Comparison of ENCODE assay signal across 20 cellular contexts in genomic region chr10:75260990-75261389, GRCh38. TPM values are rescaled to one million over a fixed set of nuclear protein-coding genes. Genes with fewer than 3 reads are reported as not detected.
A peak's percentile ranks its signal among the peaks of the same experiment; 100 is the strongest.
DNase-seq lines count a peak whose midpoint lies in the region; TF ChIP-seq lines count a peak whose summit lies in the region.
"Had no signal": no experiment of that assay in that cellular context is flagged by ENCODE, and none has a peak within 500 bp of the region (broad histone marks: within the 10 kb centered on the region; RNA-seq: fewer than 3 reads in every experiment).

No MANE protein-coding gene starts in this region.

- no peak overlapping the region for H3K18ac ChIP-seq in H9 (ENCODE audit: insufficient read length, low read depth, low read length)

- no peak overlapping the region for H4K91ac ChIP-seq in H9 (ENCODE audit: insufficient read length, low read depth, low read length)

- H2BK12ac ChIP-seq in H9 (ENCODE audit: insufficient read length, low read depth, low read length), result no peak overlapping the region

- H3K79me2 ChIP-seq in H9 (ENCODE audit: insufficient read depth, low read length) (no peaks in the 10 kb centered on the region), hepatocyte (no peaks in the 10 kb centered on the region)

- no peaks in the 10 kb centered on the region for H3K23me2 ChIP-seq in H9 (ENCODE audit: insufficient read length, low read depth, low read length, poor library complexity, severe bottlenecking)

- H4K20me1 ChIP-seq in H9 (ENCODE audit: control insufficient read depth, insufficient read depth, insufficient read length) (no peaks in the 10 kb centered on the region), hepatocyte (ENCODE audit: insufficient read depth, poor library complexity, severe bottlenecking) (no peaks in the 10 kb centered on the region)
- H4K20me1 ChIP-seq: BLaER1 treated with 17β-estradiol and CSF1 and Interleukin-3, amounts not matched to agents 10 nM and 100 nM had no signal

- TF ChIP-seq POLR2A in uterus (IDR thresholded peaks at IDR 0.05), result no peak

- no CpG with 5 or more reads among the region's 3 CpGs for WGBS in H9 (ENCODE audit: extremely low coverage, insufficient read length, low lambda C conversion rate)
- 72% methylated on average over 3 of the region's 3 CpGs for WGBS in hepatocyte (ENCODE audit: low lambda C conversion rate, missing lambda C conversion rate)

- H3K4me2 ChIP-seq in H9 (ENCODE audit: insufficient read depth, insufficient read length, low read length) (no peak overlapping the region), hepatocyte (no peak overlapping the region)
- H3K4me2 ChIP-seq: BLaER1 treated with 17β-estradiol and CSF1 and Interleukin-3, amounts not matched to agents 10 nM and 100 nM had no signal

- H3K4me1 ChIP-seq in H9 (ENCODE audit: insufficient read depth, low read length), result no peaks in the 10 kb centered on the region
- H3K4me1 ChIP-seq in hepatocyte (ENCODE audit: insufficient read depth), result peaks cover 13% of the 10 kb centered on the region
- H3K4me1 ChIP-seq in uterus, result peaks cover 0 to 4% of the 10 kb centered on the region in 2 donors
- H3K4me1 ChIP-seq: BLaER1 treated with 17β-estradiol and CSF1 and Interleukin-3, amounts not matched to agents 10 nM and 100 nM had no signal

- peaks cover 2% of the 10 kb centered on the region for H3K27me3 Mint-ChIP-seq in H9 (ENCODE audit: low read depth)
- H3K27me3 Mint-ChIP-seq: IgD-negative memory B cell had no signal

- H4K5ac ChIP-seq in H9 (ENCODE audit: insufficient read length, low read depth, low read length), result no peak overlapping the region

- no peak overlapping the region for H2BK5ac ChIP-seq in H9 (ENCODE audit: insufficient read length, low read length)

- no peaks in the 10 kb centered on the region for H3K36me3 ChIP-seq in hepatocyte (replicated peaks; ENCODE audit: insufficient read depth, low read depth)
- H3K36me3 ChIP-seq in uterus, result no peaks in the 10 kb centered on the region
- H3K36me3 ChIP-seq: BLaER1 treated with 17β-estradiol and CSF1 and Interleukin-3, amounts not matched to agents 10 nM and 100 nM had no signal

- H3K27ac Mint-ChIP-seq in H9, result no peak overlapping the region
- H3K27ac Mint-ChIP-seq: B cell; CD4-positive, CD25-positive, alpha-beta regulatory T cell; CD8-positive, alpha-beta memory T cell; HFFc6; IgD-negative memory B cell had no signal

- TF ChIP-seq CTCF in H9 (conservative IDR thresholded peaks at IDR 0.05), result no peak
- TF ChIP-seq CTCF in VCaP (conservative IDR thresholded peaks at IDR 0.05), result no peak
- TF ChIP-seq CTCF in hepatocyte (IDR thresholded peaks at IDR 0.05; ENCODE audit: poor library complexity), result no peak
- no peak for TF ChIP-seq CTCF in uterus (IDR thresholded peaks at IDR 0.05)
- TF ChIP-seq CTCF in GM20000 (IDR thresholded peaks at IDR 0.05; ENCODE audit: extremely low read depth, missing control alignments), result no peak

- intact Hi-C loops in posterior vena cava (cut with DNase I) (no loop called here), uterus (cut with DNase I; ENCODE audit: low total_unique reads) (no loop called here)

- no peak overlapping the region for H2BK20ac ChIP-seq in H9 (ENCODE audit: low read depth, low read length, poor library complexity, severe bottlenecking)

- H3K14ac ChIP-seq in H9 (ENCODE audit: insufficient read depth, low read length), result no peak overlapping the region

- H3K9me2 ChIP-seq in hepatocyte (replicated peaks; ENCODE audit: insufficient read depth), result no peaks in the 10 kb centered on the region

- H3K27me3 ChIP-seq in H9 (ENCODE audit: insufficient read depth, low read length), result no peaks in the 10 kb centered on the region
- no peaks in the 10 kb centered on the region for H3K27me3 ChIP-seq in hepatocyte
- H3K27me3 ChIP-seq in uterus, result no peaks in the 10 kb centered on the region
- H3K27me3 ChIP-seq: BLaER1 treated with 17β-estradiol and CSF1 and Interleukin-3, amounts not matched to agents 10 nM and 100 nM had no signal

- H3K56ac ChIP-seq in H9 (ENCODE audit: insufficient read length, low read depth, low read length), result no peak overlapping the region

- no peak overlapping the region for H3K4me3 ChIP-seq in hepatocyte
- H3K4me3 ChIP-seq in uterus, result no peak overlapping the region
- H3K4me3 ChIP-seq: BLaER1 treated with 17β-estradiol and CSF1 and Interleukin-3, amounts not matched to agents 10 nM and 100 nM; GM12878 had no signal

- H3K9me3 Mint-ChIP-seq in H9, result peaks cover 3 to 5% of the 10 kb centered on the region in 2 experiments; a peak in 3 of 5 replicates

- H2AFZ ChIP-seq in H9 (ENCODE audit: low read length) (no peak overlapping the region), hepatocyte (no peak overlapping the region)

- H3K9ac ChIP-seq in H9 (ENCODE audit: extremely low read depth, insufficient read length, low read length), result no peak overlapping the region
- H3K9ac ChIP-seq: BLaER1 treated with 17β-estradiol and CSF1 and Interleukin-3, amounts not matched to agents 10 nM and 100 nM had no signal

- DNase-seq in H9, result no peak
- no peak for DNase-seq in hepatocyte (ENCODE audit: low spot score)
- DNase-seq in posterior vena cava (ENCODE audit: low spot score), result peak; percentile 5
- DNase-seq in NCI-H1417 treated with DMSO at 0.1 percent for 48 hours (lab: John Stamatoyannopoulos, UW), result no peak
- DNase-seq in uterus, result no peak
- no peak for DNase-seq in GM20000 (ENCODE audit: low spot score)
- DNase-seq: CD4-positive, CD25-positive, alpha-beta regulatory T cell; CD8-positive, alpha-beta memory T cell; COR-L47; DMS 273 treated with DMSO at 0.1 percent for 48 hours; DMS53; DND-41; EL; HCEC 1CT; HFFc6 had no signal

- no peak overlapping the region for H2AK5ac ChIP-seq in H9 (ENCODE audit: insufficient read length, low read length)

- peaks cover 0 to 7% (median 0%) of the 10 kb centered on the region in 3 experiments; a peak in 2 of 7 replicates for H3K36me3 Mint-ChIP-seq in H9 (ENCODE audit: insufficient read depth in 1 of 3, low read depth in 3 of 3)
- H3K36me3 Mint-ChIP-seq: CD4-positive, CD25-positive, alpha-beta regulatory T cell; CD8-positive, alpha-beta memory T cell; IgD-negative memory B cell had no signal

- no peak overlapping the region for H3T11ph ChIP-seq in H9 (ENCODE audit: low read length)

- peak overlapping the region; percentile 73 for H4K8ac ChIP-seq in H9 (replicated peaks; ENCODE audit: insufficient read length, low read depth, low read length)

- H3K27ac ChIP-seq in H9 (ENCODE audit: insufficient read length, low read depth, low read length) (no peak overlapping the region), VCaP (peak overlapping the region; percentile 78; the same call in 1 of the 2 replicates), hepatocyte (peak overlapping the region; percentile 86), uterus (no peak overlapping the region)
- H3K27ac ChIP-seq: BLaER1 treated with 17β-estradiol and CSF1 and Interleukin-3, amounts not matched to agents 10 nM and 100 nM had no signal

- H2BK120ac ChIP-seq in H9 (ENCODE audit: low read depth, low read length, poor library complexity, severe bottlenecking), result no peak overlapping the region

- H3K23ac ChIP-seq in H9 (ENCODE audit: insufficient read length, low read depth, low read length), result no peak overlapping the region

- H3K4me1 Mint-ChIP-seq in H9, result no peaks in the 10 kb centered on the region
- H3K4me1 Mint-ChIP-seq: B cell; CD4-positive, CD25-positive, alpha-beta regulatory T cell; CD8-positive, alpha-beta memory T cell had no signal

- H3K9me3 ChIP-seq in H9 (ENCODE audit: control insufficient read depth, low read depth, low read length) (no peaks in the 10 kb centered on the region), hepatocyte (ENCODE audit: low read depth) (no peaks in the 10 kb centered on the region), uterus (no peaks in the 10 kb centered on the region)

- H2BK15ac ChIP-seq in H9 (ENCODE audit: low read depth, low read length), result no peak overlapping the region

- H3K4me3 Mint-ChIP-seq in H9, result no peak overlapping the region
- H3K4me3 Mint-ChIP-seq: B cell; CD4-positive, CD25-positive, alpha-beta regulatory T cell; CD8-positive, alpha-beta memory T cell; HFFc6; IgD-negative memory B cell had no signal

- no peaks in the 10 kb centered on the region for H3K79me1 ChIP-seq in H9 (ENCODE audit: insufficient read depth, low read depth, low read length, poor library complexity, severe bottlenecking)

- no peak overlapping the region for H3K4ac ChIP-seq in H9 (ENCODE audit: low read depth, low read length)

RNA-seq across cellular contexts. Expression of gene COMTD1, which starts 25.2 kb away (rescaled TPM):
- total RNA-seq in H9 (2021) (28.3 and 29.9 TPM in 2 replicates), hepatocyte (19.2 and 36.7 TPM in 2 replicates), posterior vena cava (10 to 100 TPM in 1 of 2 donors, 1 to 10 TPM in 1; 10.0 to 18.1 TPM), uterus (10 to 100 TPM in 3 of 4 donors, 1 to 10 TPM in 1; 3.2 to 59.7 (median 22.9) TPM)
- polyA plus RNA-seq in hepatocyte, result 46.4 and 51.9 TPM in 2 replicates

RNA-seq across cellular contexts. Expression of gene VDAC2, which starts 50.4 kb away (rescaled TPM):
- total RNA-seq in H9 (2021) (264 and 271 TPM in 2 replicates), hepatocyte (167 and 172 TPM in 2 replicates), posterior vena cava (100 to 1,000 TPM; 115 to 146 TPM), uterus (100 to 1,000 TPM in 1 of 4 donors, 10 to 100 TPM in 3; 57.6 to 119 (median 76.5) TPM)
- 190 and 192 TPM in 2 replicates for polyA plus RNA-seq in hepatocyte

Comparison
In these comparisons a context has a peak if more than half of its experiments do, and no peak if none do; other contexts are left out.
1. H3K27ac ChIP-seq: peak in VCaP (single experiment) and hepatocyte (single experiment); none in H9 (single experiment) and uterus (0 of 2).